8 cellular contexts compared by ENCODE assay signal in the genomic region with DNA sequence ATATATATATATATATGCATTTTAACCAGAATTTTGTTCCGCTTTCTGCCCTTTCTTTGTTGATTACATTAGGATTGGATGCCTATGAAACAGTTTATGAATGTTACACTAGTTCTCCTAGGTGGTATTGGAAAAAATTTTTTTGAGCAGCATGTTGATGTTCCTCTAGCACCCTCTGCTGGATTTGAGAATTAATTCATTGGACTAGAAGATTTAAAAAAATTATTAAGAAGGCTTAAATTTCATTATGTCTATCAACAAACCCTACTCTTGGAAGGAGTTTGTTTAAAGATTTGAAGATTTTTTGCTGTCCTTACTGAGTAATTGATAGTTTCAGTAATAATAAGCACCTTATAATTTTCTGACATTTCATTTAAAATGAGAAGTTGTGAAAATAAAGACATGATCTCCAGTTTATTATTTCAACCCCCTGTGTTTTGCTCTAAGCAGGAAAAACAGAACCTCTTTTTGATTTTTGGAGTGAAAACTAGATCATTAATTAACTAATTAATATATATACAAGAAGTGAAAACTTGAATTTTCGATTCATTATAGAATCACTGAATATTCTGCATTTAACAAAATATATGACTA.
A peak's percentile ranks its signal among the peaks of the same experiment; 100 is the strongest.
DNase-seq lines count a peak whose midpoint lies in the region; ATAC-seq and TF ChIP-seq lines count a peak whose summit lies in the region.

No MANE protein-coding gene starts in this region.

- H3K36me3 ChIP-seq in thyroid gland: no peaks in the 10 kb centered on the region

- peak; percentile 43 for TF ChIP-seq CTCF in GM10248 (IDR thresholded peaks at IDR 0.05; ENCODE audit: control extremely low read depth, extremely low read depth, low read depth, missing control alignments)
- peak in 4 of 6 experiments; percentile 17 to 54 (median 43) for TF ChIP-seq CTCF in thyroid gland (IDR thresholded peaks at IDR 0.05)

- POLR2A ChIA-PET in GM10248 (lab: Yijun Ruan, JAX): no interaction called here

- no peaks in the 10 kb centered on the region for H3K9me3 ChIP-seq in thyroid gland

- no peak for TF ChIP-seq POLR2A in thyroid gland (IDR thresholded peaks at IDR 0.05)

- WGBS in thyroid gland, 2 donors: 45 to 68% methylated on average over 2 of the region's 2 CpGs

- CTCF ChIA-PET in GM10248 (lab: Yijun Ruan, JAX): interaction anchor here (0.9 to 1.5 kb wide), 4 partner anchors 11 to 539 kb away, joined by 3 to 7 read pairs (median 4); no protein-coding TSS in a partner anchor

- ATAC-seq in activated naive CD4-positive, alpha-beta T cell treated with anti-CD3 and anti-CD28 coated beads, Interleukin-2, amount 50 U/mL, for 72 hours: no peak
- no peak for ATAC-seq in GM18498 (IDR thresholded peaks at IDR 0.05; ENCODE audit: unreplicated experiment)

- no peak overlapping the region for H3K27ac ChIP-seq in thyroid gland

- DNase-seq in GM10248 (ENCODE audit: extremely low spot score): peak; percentile 37
- DNase-seq in M059J (ENCODE audit: low read depth): peak; percentile 59
- peak; percentile 11 for DNase-seq in SK-N-DZ (ENCODE audit: low spot score)
- peak; percentile 31 for DNase-seq in foreskin melanocyte
- DNase-seq in thyroid gland: no peak
- DNase-seq in activated naive CD4-positive, alpha-beta T cell (lab: John Stamatoyannopoulos, UW): no peak
- no peak for DNase-seq in activated naive CD4-positive, alpha-beta T cell treated with anti-CD3 and anti-CD28 coated beads, Interleukin-2, amount 50 U/mL, for 72 hours (ENCODE audit: low spot score in 2 of 2)

- H3K9me3 Mint-ChIP-seq in activated naive CD4-positive, alpha-beta T cell treated with anti-CD3 and anti-CD28 coated beads, Interleukin-2, amount 50 U/mL, for 72 hours: peaks cover 3 to 5% of the 10 kb centered on the region in 2 donors

- H3K27me3 ChIP-seq in thyroid gland: no peaks in the 10 kb centered on the region

- H3K4me1 ChIP-seq in thyroid gland: no peaks in the 10 kb centered on the region

- H3K36me3 Mint-ChIP-seq in activated naive CD4-positive, alpha-beta T cell treated with anti-CD3 and anti-CD28 coated beads, Interleukin-2, amount 50 U/mL, for 72 hours: peaks cover 5 to 14% of the 10 kb centered on the region in 2 donors

- H3K4me3 ChIP-seq in thyroid gland (replicated peaks in 1 of 3): no peak overlapping the region

- intact Hi-C loops in thyroid gland (cut with DNase I): no loop called here

- H3K27ac Mint-ChIP-seq in activated naive CD4-positive, alpha-beta T cell treated with anti-CD3 and anti-CD28 coated beads, Interleukin-2, amount 50 U/mL, for 72 hours: no peak overlapping the region

Comparison
In these comparisons a context has a peak if more than half of its experiments do, and no peak if none do; other contexts are left out.
1. DNase-seq: peak in GM10248 (single experiment), M059J (single experiment), SK-N-DZ (single experiment) and foreskin melanocyte (single experiment); none in thyroid gland (0 of 2), activated naive CD4-positive, alpha-beta T cell (0 of 4) and activated naive CD4-positive, alpha-beta T cell treated with anti-CD3 and anti-CD28 coated beads, Interleukin-2, amount 50 U/mL, for 72 hours (0 of 2).